ENCODE assay signal across 1 cellular context in genomic region chr7:2802082-2802481, GRCh38.
TF ChIP-seq lines count a peak whose summit lies in the region.

No MANE protein-coding gene starts in this region.

TF ChIP-seq in WTC11, 78 proteins besides CTCF, POLR2A, EP300 and RAD21 (continued from another document):
- TF ChIP-seq CDX4 (CRISPR knock-in tag; IDR thresholded peaks at IDR 0.05; ENCODE audit: borderline replicate concordance) (no peak), JUN (CRISPR knock-in tag; IDR thresholded peaks at IDR 0.05) (no peak), ZNF512 (CRISPR knock-in tag; IDR thresholded peaks at IDR 0.05; ENCODE audit: borderline replicate concordance) (no peak), ZMAT4 (CRISPR knock-in tag; IDR thresholded peaks at IDR 0.05) (no peak)
